14 cellular contexts compared by ENCODE assay signal in the genomic region with DNA sequence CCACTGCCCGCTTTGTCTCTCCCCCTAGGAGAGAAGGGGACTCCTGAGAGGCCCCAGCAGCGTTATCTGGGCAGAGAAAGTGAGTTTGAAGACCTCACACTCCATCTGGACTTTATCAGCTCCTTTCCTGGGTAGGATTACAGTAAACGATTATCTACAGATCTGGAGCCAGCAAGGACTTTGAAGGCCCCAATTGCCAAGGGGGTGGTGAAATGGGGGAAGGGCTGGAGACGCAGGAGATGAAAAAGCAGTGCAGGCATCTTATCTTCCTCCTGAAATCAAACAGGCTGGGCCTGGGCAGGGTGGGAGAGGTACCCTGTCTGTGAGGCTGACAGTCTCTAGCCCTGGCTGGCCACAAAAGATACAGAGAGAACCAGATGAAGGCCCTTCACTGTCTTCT.
"Had no signal": no experiment of that assay in that cellular context is flagged by ENCODE, and none has a peak within 500 bp of the region (broad histone marks: within the 10 kb centered on the region; RNA-seq: fewer than 3 reads in every experiment).

No MANE protein-coding gene starts in this region.

- H3K27me3 ChIP-seq: right lobe of liver, testis had no signal

- H3K9me3 ChIP-seq: left lung, right lobe of liver, testis had no signal

- H3K4me3 ChIP-seq: gastroesophageal sphincter, left lung, right lobe of liver, testis had no signal

- H3K36me3 ChIP-seq: gastroesophageal sphincter, left lung, right lobe of liver had no signal

- ATAC-seq: activated T-helper 17 cell treated with anti-CD3 and anti-CD28 coated beads, Interleukin-2, amount 50 U/mL, for 72 hours; gastroesophageal sphincter; left lung; natural killer cell; right lobe of liver; stimulated activated naive CD8-positive, alpha-beta T cell treated with anti-CD3 and anti-CD28 coated beads, Interleukin-15, amount 100 ng/mL, for 72 hours had no signal

- H3K4me1 ChIP-seq: gastroesophageal sphincter, left lung, right lobe of liver, testis had no signal

- H3K27ac ChIP-seq: gastroesophageal sphincter, left lung, right lobe of liver, testis, VCaP had no signal

- DNase-seq: activated CD4-positive, alpha-beta T cell treated with anti-CD3 and anti-CD28 coated beads for 1 hour; activated CD4-positive, alpha-beta T cell treated with anti-CD3 and anti-CD28 coated beads, Interleukin-2, amount 50 U/mL, for 48 hours; activated naive CD4-positive, alpha-beta T cell treated with Interleukin-2 at 50 U/mL for 16 hours; aorta; dermis blood vessel endothelial cell; kidney; left lung; natural killer cell; right lobe of liver; stimulated activated naive CD8-positive, alpha-beta T cell treated with anti-CD3 and anti-CD28 coated beads, Interleukin-15, amount 100 ng/mL, for 72 hours had no signal
